ENCODE assay signal across 13 cellular contexts in genomic region chr13:92838786-92839185, GRCh38.
DNase-seq lines count a peak whose midpoint lies in the region; ATAC-seq and TF ChIP-seq lines count a peak whose summit lies in the region.
"Had no signal": no experiment of that assay in that cellular context is flagged by ENCODE, and none has a peak within 500 bp of the region (broad histone marks: within the 10 kb centered on the region; RNA-seq: fewer than 3 reads in every experiment).

No MANE protein-coding gene starts in this region.

- H3K27ac ChIP-seq in AG04450 (ENCODE audit: low read depth, low read length): no peak overlapping the region
- no peak overlapping the region for H3K27ac ChIP-seq in GM23248
- H3K27ac ChIP-seq: gastrocnemius medialis had no signal

- H3K36me3 ChIP-seq in GM23248 (ENCODE audit: low read depth) (no peaks in the 10 kb centered on the region), Caco-2 (ENCODE audit: control insufficient read depth, insufficient read depth, low read length) (no peaks in the 10 kb centered on the region)
- H3K36me3 ChIP-seq: ascending aorta, gastrocnemius medialis had no signal

- no peak overlapping the region for H3K4me2 ChIP-seq in GM23248 (ENCODE audit: unreplicated experiment)

- H3K27me3 ChIP-seq in AG04450 (ENCODE audit: control insufficient read depth, insufficient read depth, low read length) (no peaks in the 10 kb centered on the region), GM23248 (replicated peaks; ENCODE audit: insufficient read depth) (peaks cover 5% of the 10 kb centered on the region; the same call in 1 of the 2 replicates), Caco-2 (replicated peaks; ENCODE audit: control insufficient read depth, insufficient read depth, low read length) (no peaks in the 10 kb centered on the region)
- H3K27me3 ChIP-seq: ascending aorta, gastrocnemius medialis had no signal

- no TSS peak for BruUV-seq in Caco-2 (replicated peaks; lab: Mats Ljungman, UMichigan)

- POLR2A ChIA-PET in AG04450 (lab: Yijun Ruan, JAX): no interaction called here
- POLR2A ChIA-PET in Caco-2 (lab: Charles Lee): no interaction called here

- TF ChIP-seq CTCF in AG04450 (IDR thresholded peaks at IDR 0.05; ENCODE audit: low read depth, low read length): no peak
- TF ChIP-seq CTCF in Caco-2 (IDR thresholded peaks at IDR 0.05; ENCODE audit: insufficient read depth in 1 of 2, low read depth in 1 of 2, low read length in 1 of 2, severe bottlenecking in 1 of 2, unreplicated experiment in 1 of 2): no peak

- H3K27ac Mint-ChIP-seq in Caco-2 (ENCODE audit: unreplicated experiment): no peak overlapping the region
- H3K27ac Mint-ChIP-seq: B cell, T-cell had no signal

- no peaks in the 10 kb centered on the region for H3K27me3 Mint-ChIP-seq in Caco-2 (ENCODE audit: insufficient read depth, unreplicated experiment)
- H3K27me3 Mint-ChIP-seq: B cell, T-cell had no signal

- H3K79me2 ChIP-seq in GM23248 (ENCODE audit: insufficient read depth): no peaks in the 10 kb centered on the region

- H3K4me1 ChIP-seq in GM23248 (ENCODE audit: insufficient read depth): peaks cover 28% of the 10 kb centered on the region
- no peaks in the 10 kb centered on the region for H3K4me1 ChIP-seq in Caco-2
- H3K4me1 ChIP-seq: gastrocnemius medialis had no signal

- CTCF ChIA-PET in AG04450 (lab: Charles Lee) (interaction anchor here (1.1 to 1.2 kb wide), 2 partner anchors 122 to 651 kb away, joined by 3 read pairs; no protein-coding TSS in a partner anchor), Caco-2 (lab: Charles Lee) (no interaction called here)

- no peaks in the 10 kb centered on the region for H3K9me3 ChIP-seq in AG04450 (ENCODE audit: control insufficient read depth, insufficient read depth, low read length)
- H3K9me3 ChIP-seq in GM23248 (ENCODE audit: low read depth): no peaks in the 10 kb centered on the region
- H3K9me3 ChIP-seq in Caco-2: no peaks in the 10 kb centered on the region
- H3K9me3 ChIP-seq: ascending aorta, gastrocnemius medialis had no signal

- H3K36me3 Mint-ChIP-seq in Caco-2 (ENCODE audit: insufficient read depth, unreplicated experiment): no peaks in the 10 kb centered on the region
- H3K36me3 Mint-ChIP-seq: T-cell had no signal

- DNase-seq in AG04450 (ENCODE audit: low read depth, low spot score) (peak; percentile 51), GM23248 (peak; percentile 86), RKO (ENCODE audit: low spot score) (peak; percentile 73), fibroblast of the conjunctiva (ENCODE audit: low read depth) (peak; percentile 95), Caco-2 (no peak)
- DNase-seq in activated naive CD4-positive, alpha-beta T cell (lab: John Stamatoyannopoulos, UW): no peak
- DNase-seq: gastrocnemius medialis; stimulated activated naive CD4-positive, alpha-beta T cell treated with Interleukin-2 at 50 U/mL for 16 hours; T-cell had no signal

- no peaks in the 10 kb centered on the region for H4K20me1 ChIP-seq in GM23248 (ENCODE audit: insufficient read depth)

- H3K9ac ChIP-seq in GM23248: no peak overlapping the region

- no peak overlapping the region for H2AFZ ChIP-seq in GM23248

- ATAC-seq in HG02970 (IDR thresholded peaks at IDR 0.05; ENCODE audit: low FRiP score, unreplicated experiment) (no peak), HG02884 (IDR thresholded peaks at IDR 0.05; ENCODE audit: unreplicated experiment) (no peak)
- ATAC-seq: gastrocnemius medialis, T-cell had no signal

- no peaks in the 10 kb centered on the region for H3K9me2 ChIP-seq in GM23248 (ENCODE audit: insufficient read depth)

- in situ Hi-C loops in GM23248 (cut with MboI): no loop called here

- peaks cover 9% of the 10 kb centered on the region for H3F3A ChIP-seq in GM23248 (ENCODE audit: insufficient read depth)

- intact Hi-C loops in Caco-2 (cut with micrococcal nuclease; ENCODE audit: unreplicated experiment): loop anchor here (5.0 kb wide), 1 partner anchor 364 kb away; no protein-coding TSS in a partner anchor

- H3K9me3 Mint-ChIP-seq in Caco-2 (ENCODE audit: unreplicated experiment): no peaks in the 10 kb centered on the region

- no peak overlapping the region for H3K4me3 Mint-ChIP-seq in Caco-2 (ENCODE audit: unreplicated experiment)
- H3K4me3 Mint-ChIP-seq: B cell, T-cell had no signal

- WGBS in GM23248 (ENCODE audit: low coverage in 1 of 2, low lambda C conversion rate in 2 of 2, missing lambda C conversion rate in 2 of 2), 2 experiments: 9 to 10% methylated on average over 3 of the region's 3 CpGs

- H3K4me3 ChIP-seq in AG04450 (ENCODE audit: low read depth, low read length): no peak overlapping the region
- no peak overlapping the region for H3K4me3 ChIP-seq in GM23248
- no peak overlapping the region for H3K4me3 ChIP-seq in Caco-2 (ENCODE audit: low read depth, low read length)
- H3K4me3 ChIP-seq: ascending aorta, gastrocnemius medialis had no signal

- no peaks in the 10 kb centered on the region for H3K4me1 Mint-ChIP-seq in Caco-2 (ENCODE audit: low read depth, unreplicated experiment)
- H3K4me1 Mint-ChIP-seq: B cell, T-cell had no signal

Comparison
In these comparisons a context has a peak if more than half of its experiments do, and no peak if none do; other contexts are left out.
1. DNase-seq: peak in AG04450 (single experiment), GM23248 (single experiment), RKO (single experiment) and fibroblast of the conjunctiva (single experiment); none in activated naive CD4-positive, alpha-beta T cell (0 of 4) and Caco-2 (0 of 2).